In the genomic region with DNA sequence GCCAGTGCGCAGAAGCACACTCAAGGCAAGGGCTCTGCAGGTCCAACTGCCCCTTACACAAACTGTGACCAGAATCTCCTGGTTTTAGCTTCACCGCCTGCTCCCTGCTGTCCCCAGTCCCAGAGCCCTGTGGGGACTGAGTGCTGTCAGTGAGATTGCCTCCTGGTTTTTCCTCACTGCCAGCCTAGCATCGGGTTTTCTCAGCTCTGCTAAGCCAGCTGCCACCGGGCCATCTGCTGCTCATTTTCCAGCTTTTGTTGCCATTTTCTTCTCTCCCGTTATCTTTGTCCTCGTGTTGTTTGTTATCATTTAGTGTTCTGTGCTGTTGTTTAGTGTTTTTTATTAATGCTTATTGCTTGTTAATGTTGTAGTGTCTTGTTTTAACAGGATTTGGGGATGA, we compare ENCODE assay signal across 17 cellular contexts.
A peak's percentile ranks its signal among the peaks of the same experiment; 100 is the strongest.
DNase-seq lines count a peak whose midpoint lies in the region; ATAC-seq lines count a peak whose summit lies in the region.
"Had no signal": no experiment of that assay in that cellular context is flagged by ENCODE, and none has a peak within 500 bp of the region (broad histone marks: within the 10 kb centered on the region; RNA-seq: fewer than 3 reads in every experiment).

No MANE protein-coding gene starts in this region.

- H3K4me3 Mint-ChIP-seq in CD4-positive, alpha-beta memory T cell = peak overlapping the region in 1 of 8 donors; percentile 60
- no peak overlapping the region for H3K4me3 Mint-ChIP-seq in activated T-helper 17 cell treated with anti-CD3 and anti-CD28 coated beads, Interleukin-2, amount 50 U/mL, for 72 hours
- H3K4me3 Mint-ChIP-seq: GM23338, memory B cell had no signal

- CTCF ChIA-PET in CD4-positive, alpha-beta memory T cell (lab: Charles Lee; ENCODE audit: partially characterized antibody) = interaction anchor here (0.9 kb wide), 1 partner anchor 248 kb away, joined by 4 read pairs; no protein-coding TSS in a partner anchor

- peaks cover 43 to 57% of the 10 kb centered on the region in 2 donors for H3K36me3 Mint-ChIP-seq in CD4-positive, alpha-beta memory T cell
- H3K36me3 Mint-ChIP-seq in activated T-helper 17 cell treated with anti-CD3 and anti-CD28 coated beads, Interleukin-2, amount 50 U/mL, for 72 hours (ENCODE audit: low read depth) = peaks cover 73% of the 10 kb centered on the region

- H3K27ac ChIP-seq in CD4-positive, alpha-beta memory T cell (ENCODE audit: low read depth, low read length) = no peak overlapping the region

- no peak for ATAC-seq in activated T-helper 17 cell treated with anti-CD3 and anti-CD28 coated beads, Interleukin-2, amount 50 U/mL, for 72 hours (replicated peaks)
- ATAC-seq in GM18868 (IDR thresholded peaks at IDR 0.05; ENCODE audit: unreplicated experiment) (no peak), HG03457 (IDR thresholded peaks at IDR 0.05; ENCODE audit: unreplicated experiment) (no peak)
- ATAC-seq: HepG2 had no signal

- H3K4me1 Mint-ChIP-seq in CD4-positive, alpha-beta memory T cell = no peaks in the 10 kb centered on the region
- no peaks in the 10 kb centered on the region for H3K4me1 Mint-ChIP-seq in activated T-helper 17 cell treated with anti-CD3 and anti-CD28 coated beads, Interleukin-2, amount 50 U/mL, for 72 hours
- H3K4me1 Mint-ChIP-seq: memory B cell had no signal

- no peaks in the 10 kb centered on the region for H3K27me3 Mint-ChIP-seq in CD4-positive, alpha-beta memory T cell
- H3K27me3 Mint-ChIP-seq in activated T-helper 17 cell treated with anti-CD3 and anti-CD28 coated beads, Interleukin-2, amount 50 U/mL, for 72 hours = no peaks in the 10 kb centered on the region
- H3K27me3 Mint-ChIP-seq: memory B cell had no signal

- H3K9me3 ChIP-seq in CD4-positive, alpha-beta memory T cell (ENCODE audit: control insufficient read depth in 1 of 2, low read length in 2 of 2) = no peaks in the 10 kb centered on the region
- H3K9me3 ChIP-seq: suprapubic skin had no signal

- peaks cover 42% of the 10 kb centered on the region for H3K36me3 ChIP-seq in CD4-positive, alpha-beta memory T cell (ENCODE audit: insufficient read depth, low read length)

- POLR2A ChIA-PET in CD4-positive, alpha-beta memory T cell (lab: Charles Lee; ENCODE audit: partially characterized antibody) = no interaction called here

- no peak overlapping the region for H3K4me3 ChIP-seq in CD4-positive, alpha-beta memory T cell (ENCODE audit: low read length in 2 of 2)
- H3K4me3 ChIP-seq: GM23338, suprapubic skin had no signal

- H3K27me3 ChIP-seq in CD4-positive, alpha-beta memory T cell (ENCODE audit: insufficient read depth, low read length) = no peaks in the 10 kb centered on the region
- H3K27me3 ChIP-seq: suprapubic skin had no signal

- no peaks in the 10 kb centered on the region for H3K4me1 ChIP-seq in CD4-positive, alpha-beta memory T cell (ENCODE audit: insufficient read depth, low read length)
- H3K4me1 ChIP-seq: suprapubic skin had no signal

- DNase-seq in CD4-positive, alpha-beta memory T cell = no peak
- DNase-seq in NCI-H1092 treated with DMSO at 0.1 percent for 48 hours (lab: John Stamatoyannopoulos, UW) (peak; percentile 58), mesenteric fat pad (ENCODE audit: low spot score) (peak; percentile 47), HT-29 (ENCODE audit: low spot score) (no peak), NCI-H128 (lab: John Stamatoyannopoulos, UW; ENCODE audit: unreplicated experiment) (no peak)
- DNase-seq: activated CD4-positive, CD25-positive, alpha-beta regulatory T cell; DMS53; hypothalamus; SIG-M5; stimulated activated CD4-positive, alpha-beta T cell treated with anti-CD3 and anti-CD28 coated beads, Interleukin-12 subunit alpha, Interleukin-12 subunit beta, amount 100 ng/mL, for 4 hours had no signal

- peak overlapping the region in 4 of 7 donors; percentile 10 to 87 (median 58) for H3K27ac Mint-ChIP-seq in CD4-positive, alpha-beta memory T cell
- H3K27ac Mint-ChIP-seq in activated T-helper 17 cell treated with anti-CD3 and anti-CD28 coated beads, Interleukin-2, amount 50 U/mL, for 72 hours = peak overlapping the region; percentile 73
- H3K27ac Mint-ChIP-seq: GM23338, memory B cell had no signal

- intact Hi-C loops in CD4-positive, alpha-beta memory T cell (cut with micrococcal nuclease) = no loop called here

- peaks cover 0 to 2% (median 0%) of the 10 kb centered on the region in 8 donors for H3K9me3 Mint-ChIP-seq in CD4-positive, alpha-beta memory T cell
- no peaks in the 10 kb centered on the region for H3K9me3 Mint-ChIP-seq in activated T-helper 17 cell treated with anti-CD3 and anti-CD28 coated beads, Interleukin-2, amount 50 U/mL, for 72 hours
- H3K9me3 Mint-ChIP-seq: memory B cell had no signal

Comparison
In these comparisons a context has a peak if more than half of its experiments do, and no peak if none do; other contexts are left out.
1. DNase-seq: peak in NCI-H1092 treated with DMSO at 0.1 percent for 48 hours (single experiment) and mesenteric fat pad (single experiment); none in CD4-positive, alpha-beta memory T cell (0 of 5), HT-29 (single experiment) and NCI-H128 (single experiment).